20 cellular contexts compared by ENCODE assay signal in genomic region chr4:118947095-118947494, GRCh38. TPM values are rescaled to one million over a fixed set of nuclear protein-coding genes. Genes with fewer than 3 reads are reported as not detected.
DNase-seq lines count a peak whose midpoint lies in the region; ATAC-seq and TF ChIP-seq lines count a peak whose summit lies in the region.
"Had no signal": no experiment of that assay in that cellular context is flagged by ENCODE, and none has a peak within 500 bp of the region (broad histone marks: within the 10 kb centered on the region; RNA-seq: fewer than 3 reads in every experiment).

No MANE protein-coding gene starts in this region.

- no peak overlapping the region for H3K9ac ChIP-seq in SK-N-SH
- H3K9ac ChIP-seq: BLaER1 had no signal

- H3K4me3 ChIP-seq in SK-N-SH (ENCODE audit: low read depth in 2 of 2, low read length in 1 of 2) (no peak overlapping the region), esophagus squamous epithelium (no peak overlapping the region), muscle layer of duodenum (ENCODE audit: low read depth in 1 of 2, low read length in 2 of 2) (no peak overlapping the region), transverse colon (no peak overlapping the region), brain microvascular endothelial cell (ENCODE audit: low read depth, low read length) (no peak overlapping the region)
- H3K4me3 ChIP-seq: BLaER1 had no signal

- peak; percentile 29; the same call in 2 of the 3 replicates for ATAC-seq in SK-N-SH treated with all-trans-retinoic acid at 6 μM for 48 hours
- ATAC-seq in GM21423 (IDR thresholded peaks at IDR 0.05; ENCODE audit: unreplicated experiment), result no peak
- no peak for ATAC-seq in GM21360 (IDR thresholded peaks at IDR 0.05; ENCODE audit: unreplicated experiment)

- peaks cover 2 to 23% of the 10 kb centered on the region in 2 experiments; a peak in 3 of 4 replicates for H3K4me1 ChIP-seq in SK-N-SH (ENCODE audit: control insufficient read depth in 1 of 2, insufficient read depth in 2 of 2, low read depth in 1 of 2, low read length in 1 of 2)
- H3K4me1 ChIP-seq in esophagus squamous epithelium, result peaks cover 0 to 19% (median 0%) of the 10 kb centered on the region in 3 donors
- peaks cover 14 to 23% of the 10 kb centered on the region in 2 donors for H3K4me1 ChIP-seq in muscle layer of duodenum (ENCODE audit: control insufficient read depth in 1 of 2, insufficient read depth in 2 of 2, low read length in 2 of 2)
- peaks cover 0 to 18% (median 0%) of the 10 kb centered on the region in 4 donors for H3K4me1 ChIP-seq in transverse colon

- intact Hi-C loops in esophagus squamous epithelium (cut with DNase I), result no loop called here
- intact Hi-C loops in transverse colon (cut with DNase I; ENCODE audit: low total_unique reads), result no loop called here

- POLR2A ChIA-PET in SK-N-SH (lab: Yijun Ruan, JAX), result no interaction called here

- no peak overlapping the region for H3K4me2 ChIP-seq in SK-N-SH
- H3K4me2 ChIP-seq: BLaER1 had no signal

- no peaks in the 10 kb centered on the region for H3F3A ChIP-seq in SK-N-SH (replicated peaks; ENCODE audit: insufficient read depth)

- H3K9me2 ChIP-seq in SK-N-SH, result no peaks in the 10 kb centered on the region

- H3K9me3 ChIP-seq in SK-N-SH (no peaks in the 10 kb centered on the region), esophagus squamous epithelium (no peaks in the 10 kb centered on the region), muscle layer of duodenum (ENCODE audit: control insufficient read depth in 1 of 2, low read length in 2 of 2) (no peaks in the 10 kb centered on the region), transverse colon (no peaks in the 10 kb centered on the region)
- H3K9me3 ChIP-seq: BLaER1 had no signal

- TF ChIP-seq CTCF in SK-N-SH (IDR thresholded peaks at IDR 0.05) (no peak), esophagus squamous epithelium (IDR thresholded peaks at IDR 0.05) (no peak), transverse colon (IDR thresholded peaks at IDR 0.05) (no peak), brain microvascular endothelial cell (IDR thresholded peaks at IDR 0.05; ENCODE audit: low read depth, low read length, missing control alignments) (no peak)

- in situ Hi-C loops in transverse colon (cut with MboI; ENCODE audit: low pct_ligation_motif_present in 1 of 4, low pct_unique_long_range_greater_than_20kb in 1 of 4, low sequenced_read_pairs in 3 of 4), result no loop called here
- in situ Hi-C loops in brain microvascular endothelial cell (cut with HindIII; ENCODE audit: low pct_ligation_motif_present, low sequenced_read_pairs), result no loop called here

- no peak for TF ChIP-seq RAD21 in SK-N-SH (IDR thresholded peaks at IDR 0.05; ENCODE audit: low read length)

- CTCF ChIA-PET in SK-N-SH (lab: Yijun Ruan, JAX), result no interaction called here

- TF ChIP-seq EP300 in SK-N-SH (IDR thresholded peaks at IDR 0.05; ENCODE audit: borderline replicate concordance in 1 of 2, low read depth in 1 of 2, low read length in 1 of 2) (no peak), transverse colon (IDR thresholded peaks at IDR 0.05; ENCODE audit: low read depth) (no peak)

- H4K20me1 ChIP-seq in SK-N-SH (ENCODE audit: insufficient read depth), result no peaks in the 10 kb centered on the region
- H4K20me1 ChIP-seq: BLaER1 had no signal

- H2AFZ ChIP-seq in SK-N-SH (ENCODE audit: low read depth), result no peak overlapping the region

- no peaks in the 10 kb centered on the region for H3K79me2 ChIP-seq in SK-N-SH (ENCODE audit: insufficient read depth)

- no peaks in the 10 kb centered on the region for H3K27me3 ChIP-seq in SK-N-SH (ENCODE audit: insufficient read depth)
- H3K27me3 ChIP-seq in esophagus squamous epithelium, result no peaks in the 10 kb centered on the region
- H3K27me3 ChIP-seq in muscle layer of duodenum (ENCODE audit: low read depth, low read length), result no peaks in the 10 kb centered on the region
- no peaks in the 10 kb centered on the region for H3K27me3 ChIP-seq in transverse colon
- H3K27me3 ChIP-seq in brain microvascular endothelial cell (replicated peaks), result no peaks in the 10 kb centered on the region
- H3K27me3 ChIP-seq: BLaER1 had no signal

- TF ChIP-seq POLR2A in esophagus squamous epithelium (IDR thresholded peaks at IDR 0.05) (no peak), transverse colon (IDR thresholded peaks at IDR 0.05) (no peak)

- WGBS in SK-N-SH (ENCODE audit: low lambda C conversion rate), result 56% methylated on average over 2 of the region's 2 CpGs
- WGBS in esophagus squamous epithelium, 2 donors, result 13 to 54% methylated on average over 2 of the region's 2 CpGs
- 8 to 48% methylated on average over 2 of the region's 2 CpGs for WGBS in transverse colon (ENCODE audit: low coverage in 1 of 2), 2 donors

- DNase-seq in SK-N-SH (no peak), esophagus squamous epithelium (lab: John Stamatoyannopoulos, UW) (no peak), transverse colon (no peak), brain microvascular endothelial cell (no peak)
- DNase-seq: CD8-positive, alpha-beta memory T cell; HCEC 1CT; NCI-H1436; NCI-H2081; NCI-H226; NCI-H69; NK-92 treated with Interleukin-12 subunit alpha and Interleukin-12 subunit beta, amount 100 ng/mL, for 24 hours had no signal

- peaks cover 0 to 2% of the 10 kb centered on the region in 2 experiments for H3K36me3 ChIP-seq in SK-N-SH (replicated peaks in 1 of 2; ENCODE audit: control insufficient read depth in 1 of 2, insufficient read depth in 2 of 2, low read length in 1 of 2)
- H3K36me3 ChIP-seq in esophagus squamous epithelium, result no peaks in the 10 kb centered on the region
- no peaks in the 10 kb centered on the region for H3K36me3 ChIP-seq in muscle layer of duodenum (ENCODE audit: control insufficient read depth in 1 of 2, insufficient read depth in 2 of 2, low read length in 2 of 2)
- H3K36me3 ChIP-seq in transverse colon, result no peaks in the 10 kb centered on the region
- no peaks in the 10 kb centered on the region for H3K36me3 ChIP-seq in brain microvascular endothelial cell (replicated peaks)
- H3K36me3 ChIP-seq: BLaER1 had no signal

- peak overlapping the region in 1 of 2 experiments; percentile 67; a peak in 2 of 4 replicates for H3K27ac ChIP-seq in SK-N-SH (ENCODE audit: low read depth in 2 of 2, low read length in 1 of 2)
- H3K27ac ChIP-seq in esophagus squamous epithelium, result peak overlapping the region in 3 of 4 donors; percentile 1 to 40 (median 11)
- H3K27ac ChIP-seq in muscle layer of duodenum (ENCODE audit: low read length), result peak overlapping the region; percentile 47
- peak overlapping the region; percentile 33 to 50 (median 42) for H3K27ac ChIP-seq in transverse colon
- H3K27ac ChIP-seq in brain microvascular endothelial cell, result no peak overlapping the region
- H3K27ac ChIP-seq: 22Rv1, BLaER1, RWPE1 had no signal

TF ChIP-seq in SK-N-SH treated with all-trans-retinoic acid at 6 μM for 48 hours, 23 proteins besides CTCF, POLR2A, EP300 and RAD21:
- TF ChIP-seq GLIS3 (CRISPR knock-in tag; IDR thresholded peaks at IDR 0.05), result no peak
- TF ChIP-seq ESRRG (CRISPR knock-in tag; IDR thresholded peaks at IDR 0.05), result no peak

TF ChIP-seq in SK-N-SH, 30 proteins besides CTCF, POLR2A, EP300 and RAD21 (continues in another document):
- no peak for TF ChIP-seq EZH2phosphoT487 (IDR thresholded peaks at IDR 0.05; ENCODE audit: borderline replicate concordance, low read depth)
- no peak for TF ChIP-seq RCOR1 (IDR thresholded peaks at IDR 0.05; ENCODE audit: low read length)
- TF ChIP-seq, protein P1, sequence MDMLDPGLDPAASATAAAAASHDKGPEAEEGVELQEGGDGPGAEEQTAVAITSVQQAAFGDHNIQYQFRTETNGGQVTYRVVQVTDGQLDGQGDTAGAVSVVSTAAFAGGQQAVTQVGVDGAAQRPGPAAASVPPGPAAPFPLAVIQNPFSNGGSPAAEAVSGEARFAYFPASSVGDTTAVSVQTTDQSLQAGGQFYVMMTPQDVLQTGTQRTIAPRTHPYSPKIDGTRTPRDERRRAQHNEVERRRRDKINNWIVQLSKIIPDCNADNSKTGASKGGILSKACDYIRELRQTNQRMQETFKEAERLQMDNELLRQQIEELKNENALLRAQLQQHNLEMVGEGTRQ (IDR thresholded peaks at IDR 0.05; ENCODE audit: borderline replicate concordance, low read depth, low read length), result no peak
- no peak for TF ChIP-seq CHD2 (IDR thresholded peaks at IDR 0.05; ENCODE audit: low read length, partially characterized antibody)
- TF ChIP-seq, protein P2, sequence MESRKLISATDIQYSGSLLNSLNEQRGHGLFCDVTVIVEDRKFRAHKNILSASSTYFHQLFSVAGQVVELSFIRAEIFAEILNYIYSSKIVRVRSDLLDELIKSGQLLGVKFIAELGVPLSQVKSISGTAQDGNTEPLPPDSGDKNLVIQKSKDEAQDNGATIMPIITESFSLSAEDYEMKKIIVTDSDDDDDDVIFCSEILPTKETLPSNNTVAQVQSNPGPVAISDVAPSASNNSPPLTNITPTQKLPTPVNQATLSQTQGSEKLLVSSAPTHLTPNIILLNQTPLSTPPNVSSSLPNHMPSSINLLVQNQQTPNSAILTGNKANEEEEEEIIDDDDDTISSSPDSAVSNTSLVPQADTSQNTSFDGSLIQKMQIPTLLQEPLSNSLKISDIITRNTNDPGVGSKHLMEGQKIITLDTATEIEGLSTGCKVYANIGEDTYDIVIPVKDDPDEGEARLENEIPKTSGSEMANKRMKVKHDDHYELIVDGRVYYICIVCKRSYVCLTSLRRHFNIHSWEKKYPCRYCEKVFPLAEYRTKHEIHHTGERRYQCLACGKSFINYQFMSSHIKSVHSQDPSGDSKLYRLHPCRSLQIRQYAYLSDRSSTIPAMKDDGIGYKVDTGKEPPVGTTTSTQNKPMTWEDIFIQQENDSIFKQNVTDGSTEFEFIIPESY (IDR thresholded peaks at IDR 0.05; ENCODE audit: borderline replicate concordance, low read depth), result no peak
- no peak for TF ChIP-seq IRF3 (IDR thresholded peaks at IDR 0.05; ENCODE audit: low read depth, low read length)

RNA-seq across cellular contexts. Expression of gene SYNPO2, which starts 58.4 kb away (rescaled TPM):
- polyA plus RNA-seq in SK-N-SH (2012; rRNA removed), result 7.2 and 10.8 TPM in 2 replicates
- 10.9 and 14.7 TPM in 2 replicates for polyA plus RNA-seq in SK-N-SH (2012; cell fraction: cytosol; rRNA removed)
- 6.6 and 10.1 TPM in 2 replicates for polyA plus RNA-seq in SK-N-SH (2012; cell fraction: nucleus; rRNA removed)
- total RNA-seq in esophagus squamous epithelium (100 to 1,000 TPM in 2 of 4 donors, 10 to 100 TPM in 2; 19.0 to 418 (median 84.2) TPM), transverse colon (100 to 1,000 TPM in 3 of 4 donors, 10 to 100 TPM in 1; 99.7 to 400 (median 145) TPM)
- total RNA-seq: HT-29 had no signal
- polyA plus RNA-seq: IgD-negative memory B cell had no signal
